ENCODE assay signal across 9 cellular contexts in genomic region chrX:69424161-69424560, GRCh38.
A peak's percentile ranks its signal among the peaks of the same experiment; 100 is the strongest.
DNase-seq lines count a peak whose midpoint lies in the region; ATAC-seq, FAIRE-seq and TF ChIP-seq lines count a peak whose summit lies in the region.
"Had no signal": no experiment of that assay in that cellular context is flagged by ENCODE, and none has a peak within 500 bp of the region (broad histone marks: within the 10 kb centered on the region; RNA-seq: fewer than 3 reads in every experiment).

No MANE protein-coding gene starts in this region.

- H3K4me1 ChIP-seq in BE2C (no peaks in the 10 kb centered on the region), left lung (no peaks in the 10 kb centered on the region)

- FAIRE-seq in TTC549 (lab: Jason Lieb, UNC) = peak; percentile 55

- H3K27me3 Mint-ChIP-seq in HFFc6 (ENCODE audit: insufficient read depth) = peaks cover 3% of the 10 kb centered on the region; the same call in 1 of the 2 replicates

- H3K27me3 ChIP-seq in BE2C (no peaks in the 10 kb centered on the region), left lung (peaks cover 0 to 7% of the 10 kb centered on the region in 2 donors)

- ATAC-seq in HG02981 (IDR thresholded peaks at IDR 0.05; ENCODE audit: unreplicated experiment) (no peak), left lung (no peak)

- no peak for DNase-seq in BE2C
- DNase-seq in HFFc6 = no peak
- DNase-seq in iris pigment epithelial cell (ENCODE audit: low read depth) = peak; percentile 24
- DNase-seq in anterior cingulate cortex (lab: John Stamatoyannopoulos, UW) = no peak
- DNase-seq in left lung = no peak
- DNase-seq in mesenteric fat pad (ENCODE audit: low spot score) = no peak
- DNase-seq: effector memory CD4-positive, alpha-beta T cell had no signal

- no peak overlapping the region for H3K27ac Mint-ChIP-seq in HFFc6

- H3K4me3 ChIP-seq in BE2C (ENCODE audit: low read depth, low read length) (no peak overlapping the region), left lung (no peak overlapping the region)

- no peaks in the 10 kb centered on the region for H3K9me3 Mint-ChIP-seq in HFFc6

- H3K9me3 ChIP-seq in BE2C = no peaks in the 10 kb centered on the region
- no peaks in the 10 kb centered on the region for H3K9me3 ChIP-seq in left lung

- no peaks in the 10 kb centered on the region for H3K4me1 Mint-ChIP-seq in HFFc6 (ENCODE audit: low read depth)

- intact Hi-C loops in left lung (cut with DNase I) = no loop called here

- no peak overlapping the region for H3K4me3 Mint-ChIP-seq in HFFc6

- H3K27ac ChIP-seq in left lung = no peak overlapping the region

- H3K36me3 ChIP-seq in BE2C (no peaks in the 10 kb centered on the region), left lung (no peaks in the 10 kb centered on the region)

- TF ChIP-seq CTCF in BE2C (IDR thresholded peaks at IDR 0.05; ENCODE audit: low read depth, low read length) = peak; percentile 47
- peak; percentile 55; the same call in 1 of the 2 replicates for TF ChIP-seq CTCF in HFFc6 (IDR thresholded peaks at IDR 0.05)
- peak in 1 of 2 donors; percentile 29 for TF ChIP-seq CTCF in left lung (IDR thresholded peaks at IDR 0.05)

- H3K36me3 Mint-ChIP-seq in HFFc6 (ENCODE audit: low read depth) = no peaks in the 10 kb centered on the region
